7 cellular contexts compared by ENCODE assay signal in the genomic region with DNA sequence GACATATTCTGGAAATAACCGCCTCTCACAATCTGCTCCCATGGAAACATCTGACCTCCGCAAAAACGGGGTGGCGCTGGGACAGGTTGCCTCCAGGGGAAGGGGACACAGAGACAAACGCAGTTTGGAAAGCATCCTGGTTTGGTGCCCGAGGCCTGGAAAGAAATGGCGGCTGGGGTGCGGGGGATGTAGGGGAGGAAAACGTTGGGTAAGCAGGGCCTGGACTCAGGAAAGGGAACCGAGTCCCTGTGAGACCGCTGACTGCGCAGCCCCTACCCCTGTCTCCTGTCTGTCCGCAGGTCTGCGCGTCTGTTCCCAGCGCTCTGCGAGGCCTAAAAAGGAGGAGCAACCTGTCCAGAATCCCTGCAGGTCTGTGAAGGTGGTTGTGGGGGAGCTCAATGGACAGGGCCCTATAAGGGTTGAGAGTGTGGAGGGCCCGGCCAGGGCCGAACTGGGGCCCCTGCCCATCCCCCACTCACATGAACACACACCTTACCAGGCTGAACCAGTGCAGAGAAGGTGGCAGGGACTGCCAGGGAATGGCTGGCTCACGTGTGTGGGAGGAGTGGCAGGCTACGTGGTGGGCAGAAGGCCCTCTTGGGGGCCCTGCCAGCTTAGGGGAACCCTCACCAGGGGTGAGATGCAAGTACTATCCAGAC. TPM values are rescaled to one million over a fixed set of nuclear protein-coding genes. Genes with fewer than 3 reads are reported as not detected.
A peak's percentile ranks its signal among the peaks of the same experiment; 100 is the strongest.
DNase-seq lines count a peak whose midpoint lies in the region; ATAC-seq and TF ChIP-seq lines count a peak whose summit lies in the region.

No MANE protein-coding gene starts in this region.

- no peaks in the 10 kb centered on the region for H3K9me3 ChIP-seq in heart right ventricle
- no peaks in the 10 kb centered on the region for H3K9me3 ChIP-seq in gastrocnemius medialis

- peaks cover 4% of the 10 kb centered on the region for H3K36me3 Mint-ChIP-seq in activated CD8-positive, alpha-beta T cell treated with anti-CD3 and anti-CD28 coated beads for 36 hours (ENCODE audit: low read depth)

- no peak for TF ChIP-seq CTCF in GM13977 (IDR thresholded peaks at IDR 0.05; ENCODE audit: extremely low read depth, insufficient read depth, missing control alignments)
- TF ChIP-seq CTCF in activated CD8-positive, alpha-beta T cell treated with anti-CD3 and anti-CD28 coated beads for 36 hours (IDR thresholded peaks at IDR 0.05): no peak
- TF ChIP-seq CTCF in heart right ventricle (IDR thresholded peaks at IDR 0.05): no peak
- no peak for TF ChIP-seq CTCF in gastrocnemius medialis (IDR thresholded peaks at IDR 0.05 in 4 of 5, conservative IDR thresholded peaks at IDR 0.05 in 1 of 5)

- CTCF ChIA-PET in activated CD8-positive, alpha-beta T cell treated with anti-CD3 and anti-CD28 coated beads for 36 hours (lab: Charles Lee): no interaction called here

- 8 to 14% methylated on average over 20 to 21 of the region's 21 CpGs for WGBS in heart right ventricle, 2 donors

- H3K27ac ChIP-seq in heart right ventricle (peak overlapping the region; percentile 61 to 92 (median 88)), gastrocnemius medialis (peak overlapping the region; percentile 75 to 82 (median 78))

- no peak for TF ChIP-seq POLR2A in gastrocnemius medialis (IDR thresholded peaks at IDR 0.05)

- no peaks in the 10 kb centered on the region for H3K27me3 Mint-ChIP-seq in activated CD8-positive, alpha-beta T cell treated with anti-CD3 and anti-CD28 coated beads for 36 hours

- peak overlapping the region; percentile 77 for H3K27ac Mint-ChIP-seq in activated CD8-positive, alpha-beta T cell treated with anti-CD3 and anti-CD28 coated beads for 36 hours

- H3K9me3 Mint-ChIP-seq in activated CD8-positive, alpha-beta T cell treated with anti-CD3 and anti-CD28 coated beads for 36 hours: no peaks in the 10 kb centered on the region

- in situ Hi-C loops in GM13977 (cut with MboI; ENCODE audit: low pct_unique_long_range_greater_than_20kb, low sequenced_read_pairs, unreplicated experiment) (no loop called here), gastrocnemius medialis (cut with MboI; ENCODE audit: low sequenced_read_pairs in 4 of 4) (no loop called here)

- peaks cover 0 to 13% (median 0%) of the 10 kb centered on the region in 9 donors for H3K4me1 ChIP-seq in heart right ventricle
- no peaks in the 10 kb centered on the region for H3K4me1 ChIP-seq in gastrocnemius medialis

- intact Hi-C loops in activated CD8-positive, alpha-beta T cell treated with anti-CD3 and anti-CD28 coated beads for 36 hours (cut with micrococcal nuclease): no loop called here
- intact Hi-C loops in heart right ventricle (cut with DNase I) (no loop called here), gastrocnemius medialis (cut with DNase I; ENCODE audit: low total_unique reads) (loop anchor here (5.0 kb wide), 1 partner anchor 79 kb away; a partner anchor contains a TSS)

- H3K4me3 ChIP-seq in heart right ventricle (peak overlapping the region; percentile 38 to 72 (median 70)), gastrocnemius medialis (peak overlapping the region; percentile 61 to 67 (median 62))

- POLR2A ChIA-PET in activated CD8-positive, alpha-beta T cell treated with anti-CD3 and anti-CD28 coated beads for 36 hours (lab: Charles Lee): no interaction called here

- peaks cover 0 to 12% (median 0%) of the 10 kb centered on the region in 9 donors for H3K36me3 ChIP-seq in heart right ventricle
- H3K36me3 ChIP-seq in gastrocnemius medialis: no peaks in the 10 kb centered on the region

- H3K4me3 Mint-ChIP-seq in activated CD8-positive, alpha-beta T cell treated with anti-CD3 and anti-CD28 coated beads for 36 hours: peak overlapping the region; percentile 76

- H3K27me3 ChIP-seq in heart right ventricle: peaks cover 0 to 34% (median 0%) of the 10 kb centered on the region in 7 donors
- peaks cover 0 to 5% (median 0%) of the 10 kb centered on the region in 3 donors for H3K27me3 ChIP-seq in gastrocnemius medialis

- peaks cover 2% of the 10 kb centered on the region for H3K4me1 Mint-ChIP-seq in activated CD8-positive, alpha-beta T cell treated with anti-CD3 and anti-CD28 coated beads for 36 hours (ENCODE audit: low read depth)

- DNase-seq in GM13977 (ENCODE audit: low spot score): peak; percentile 20
- DNase-seq in activated CD8-positive, alpha-beta T cell treated with anti-CD3 and anti-CD28 coated beads for 36 hours: peak; percentile 2
- peak; percentile 9 to 13 for DNase-seq in heart right ventricle
- peak in 1 of 2 donors; percentile 13 for DNase-seq in gastrocnemius medialis
- DNase-seq in SKM-1 (lab: John Stamatoyannopoulos, UW; ENCODE audit: unreplicated experiment): no peak
- DNase-seq in NCI-H1694 (lab: John Stamatoyannopoulos, UW): no peak

- ATAC-seq in HG02759 (IDR thresholded peaks at IDR 0.05; ENCODE audit: unreplicated experiment) (peak; percentile 1), heart right ventricle (peak; percentile 24 to 73 (median 66)), gastrocnemius medialis (peak; percentile 33 to 41)
- peak; percentile 20 for ATAC-seq in activated CD8-positive, alpha-beta T cell treated with anti-CD3 and anti-CD28 coated beads for 36 hours

RNA-seq across cellular contexts. Expression of a gene that starts 0.7 kb away (rescaled TPM):
- total RNA-seq in activated CD8-positive, alpha-beta T cell treated with anti-CD3 and anti-CD28 coated beads for 36 hours: 1 to 10 TPM; 5.6 to 7.9 TPM
- total RNA-seq in heart right ventricle: 10 to 100 TPM; 16.7 to 25.5 (median 22.0) TPM
- 10 to 100 TPM; 30.6 to 38.6 TPM for polyA plus RNA-seq in heart right ventricle
- total RNA-seq in gastrocnemius medialis: 1 to 10 TPM; 5.0 to 9.2 (median 7.1) TPM

RNA-seq across cellular contexts. Expression of a gene that starts 20.3 kb away (rescaled TPM):
- 1 to 10 TPM; 6.5 to 7.7 TPM for total RNA-seq in activated CD8-positive, alpha-beta T cell treated with anti-CD3 and anti-CD28 coated beads for 36 hours
- total RNA-seq in heart right ventricle: 10 to 100 TPM; 16.6 to 33.0 (median 21.9) TPM
- 10 to 100 TPM; 16.8 to 21.9 TPM for polyA plus RNA-seq in heart right ventricle
- total RNA-seq in gastrocnemius medialis: 10 to 100 TPM; 35.7 to 54.6 (median 46.5) TPM

RNA-seq across cellular contexts. Expression of a gene that starts 23.1 kb away (rescaled TPM):
- total RNA-seq in activated CD8-positive, alpha-beta T cell treated with anti-CD3 and anti-CD28 coated beads for 36 hours: 10 to 100 TPM; 15.8 to 18.7 TPM
- total RNA-seq in heart right ventricle (10 to 100 TPM; 57.7 to 73.2 (median 68.4) TPM), gastrocnemius medialis (10 to 100 TPM; 21.1 to 30.5 (median 28.2) TPM)
- 100 to 1,000 TPM; 106 to 164 TPM for polyA plus RNA-seq in heart right ventricle

Comparison
In these comparisons a context has a peak if more than half of its experiments do, and no peak if none do; other contexts are left out.
1. DNase-seq: peak in GM13977 (single experiment), activated CD8-positive, alpha-beta T cell treated with anti-CD3 and anti-CD28 coated beads for 36 hours (single experiment) and heart right ventricle (2 of 2); none in SKM-1 (single experiment) and NCI-H1694 (single experiment).
2. ATAC-seq: peak in every context shown above with its lines; median percentile 66 in heart right ventricle; 37 in gastrocnemius medialis; 20 in activated CD8-positive, alpha-beta T cell treated with anti-CD3 and anti-CD28 coated beads for 36 hours; 1 in HG02759.